6 cellular contexts compared by ENCODE assay signal in the genomic region with DNA sequence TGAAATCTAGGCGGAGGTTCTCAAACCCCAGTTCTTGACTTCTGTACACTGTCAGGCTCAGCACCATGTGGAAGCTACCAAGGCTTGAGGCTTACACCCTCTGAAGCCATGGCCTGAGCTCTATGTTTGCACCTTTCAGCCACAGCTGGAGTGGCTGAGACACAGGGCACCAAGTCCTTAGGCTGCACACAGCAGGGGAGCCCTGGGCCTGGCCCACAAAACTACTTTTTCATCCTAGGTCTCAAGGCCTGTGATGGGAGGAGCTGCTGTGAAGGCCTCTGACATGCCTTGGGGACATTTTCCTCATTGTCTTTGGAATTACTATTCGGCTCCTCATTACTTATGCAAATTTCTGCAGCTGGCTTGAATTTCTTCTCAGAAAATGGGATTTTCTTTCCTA.
"Had no signal": no experiment of that assay in that cellular context is flagged by ENCODE, and none has a peak within 500 bp of the region (broad histone marks: within the 10 kb centered on the region; RNA-seq: fewer than 3 reads in every experiment).

No MANE protein-coding gene starts in this region.

- H3K4me3 ChIP-seq: GM23248 had no signal

- H3K9ac ChIP-seq: GM23248 had no signal

- H3K27ac ChIP-seq: GM23248, HL-60 had no signal

- ATAC-seq: HepG2 had no signal

- DNase-seq: GM23248, H9, HCEC 1CT, KBM-7 had no signal
